ENCODE assay signal across 11 cellular contexts in genomic region chr9:118961857-118962256, GRCh38.
DNase-seq lines count a peak whose midpoint lies in the region; ATAC-seq and TF ChIP-seq lines count a peak whose summit lies in the region.
"Had no signal": no experiment of that assay in that cellular context is flagged by ENCODE, and none has a peak within 500 bp of the region (broad histone marks: within the 10 kb centered on the region; RNA-seq: fewer than 3 reads in every experiment).

No MANE protein-coding gene starts in this region.

- H3K36me3 Mint-ChIP-seq in activated CD4-positive, alpha-beta T cell treated with anti-CD3 and anti-CD28 coated beads, Interleukin-2, amount 10 ng/mL, durations not matched to agents 7 days and 5 days (ENCODE audit: low read depth), result no peaks in the 10 kb centered on the region

- H3K27ac Mint-ChIP-seq in activated CD4-positive, alpha-beta T cell treated with anti-CD3 and anti-CD28 coated beads, Interleukin-2, amount 10 ng/mL, durations not matched to agents 7 days and 5 days, result no peak overlapping the region

- no peak for TF ChIP-seq CTCF in upper lobe of right lung (IDR thresholded peaks at IDR 0.05)

- H3K27ac ChIP-seq in upper lobe of right lung, result no peak overlapping the region

- H3K27me3 Mint-ChIP-seq in activated CD4-positive, alpha-beta T cell treated with anti-CD3 and anti-CD28 coated beads, Interleukin-2, amount 10 ng/mL, durations not matched to agents 7 days and 5 days, result no peaks in the 10 kb centered on the region

- DNase-seq in NCI-H2196 (lab: John Stamatoyannopoulos, UW; ENCODE audit: unreplicated experiment) (peak; percentile 2), NCI-H2196 treated with DMSO at 0.1 percent for 48 hours (lab: John Stamatoyannopoulos, UW; ENCODE audit: unreplicated experiment) (no peak), astrocyte of the hippocampus (ENCODE audit: low read depth, low spot score) (peak; percentile 90), iris pigment epithelial cell (ENCODE audit: low read depth) (peak; percentile 51), upper lobe of right lung (no peak), NCI-H2029 (lab: John Stamatoyannopoulos, UW) (no peak)
- no peak for DNase-seq in activated CD4-positive, alpha-beta T cell treated with anti-CD3 and anti-CD28 coated beads, Interleukin-2, amount 10 ng/mL, durations not matched to agents 7 days and 5 days
- DNase-seq: activated gamma-delta T cell treated with Interleukin-2 at 50 U/mL for 16 hours, AML-193, NCI-H524 had no signal

- H3K4me3 Mint-ChIP-seq in activated CD4-positive, alpha-beta T cell treated with anti-CD3 and anti-CD28 coated beads, Interleukin-2, amount 10 ng/mL, durations not matched to agents 7 days and 5 days, result no peak overlapping the region

- ATAC-seq in upper lobe of right lung (peak; percentile 41), GM19467 (IDR thresholded peaks at IDR 0.05; ENCODE audit: unreplicated experiment) (no peak)

- no peak overlapping the region for H3K4me3 ChIP-seq in upper lobe of right lung

- no peaks in the 10 kb centered on the region for H3K36me3 ChIP-seq in upper lobe of right lung

- H3K9me3 Mint-ChIP-seq in activated CD4-positive, alpha-beta T cell treated with anti-CD3 and anti-CD28 coated beads, Interleukin-2, amount 10 ng/mL, durations not matched to agents 7 days and 5 days, result no peaks in the 10 kb centered on the region

- H3K4me1 Mint-ChIP-seq in activated CD4-positive, alpha-beta T cell treated with anti-CD3 and anti-CD28 coated beads, Interleukin-2, amount 10 ng/mL, durations not matched to agents 7 days and 5 days, result no peaks in the 10 kb centered on the region

- H3K4me1 ChIP-seq in upper lobe of right lung, result no peaks in the 10 kb centered on the region

- POLR2A ChIA-PET in activated CD4-positive, alpha-beta T cell treated with anti-CD3 and anti-CD28 coated beads, Interleukin-2, amount 10 ng/mL, durations not matched to agents 7 days and 5 days (lab: Charles Lee), result no interaction called here

- intact Hi-C loops in upper lobe of right lung (cut with DNase I), result no loop called here

- no peaks in the 10 kb centered on the region for H3K9me3 ChIP-seq in upper lobe of right lung

- H3K27me3 ChIP-seq in upper lobe of right lung, result no peaks in the 10 kb centered on the region

- CTCF ChIA-PET in activated CD4-positive, alpha-beta T cell treated with anti-CD3 and anti-CD28 coated beads, Interleukin-2, amount 10 ng/mL, durations not matched to agents 7 days and 5 days (lab: Charles Lee), result no interaction called here

Comparison
In these comparisons a context has a peak if more than half of its experiments do, and no peak if none do; other contexts are left out.
1. DNase-seq: peak in NCI-H2196 (single experiment), astrocyte of the hippocampus (single experiment) and iris pigment epithelial cell (single experiment); none in NCI-H2196 treated with DMSO at 0.1 percent for 48 hours (single experiment), upper lobe of right lung (single experiment), NCI-H2029 (single experiment) and activated CD4-positive, alpha-beta T cell treated with anti-CD3 and anti-CD28 coated beads, Interleukin-2, amount 10 ng/mL, durations not matched to agents 7 days and 5 days (single experiment).